Comparison of ENCODE assay signal across 15 cellular contexts in the genomic region with DNA sequence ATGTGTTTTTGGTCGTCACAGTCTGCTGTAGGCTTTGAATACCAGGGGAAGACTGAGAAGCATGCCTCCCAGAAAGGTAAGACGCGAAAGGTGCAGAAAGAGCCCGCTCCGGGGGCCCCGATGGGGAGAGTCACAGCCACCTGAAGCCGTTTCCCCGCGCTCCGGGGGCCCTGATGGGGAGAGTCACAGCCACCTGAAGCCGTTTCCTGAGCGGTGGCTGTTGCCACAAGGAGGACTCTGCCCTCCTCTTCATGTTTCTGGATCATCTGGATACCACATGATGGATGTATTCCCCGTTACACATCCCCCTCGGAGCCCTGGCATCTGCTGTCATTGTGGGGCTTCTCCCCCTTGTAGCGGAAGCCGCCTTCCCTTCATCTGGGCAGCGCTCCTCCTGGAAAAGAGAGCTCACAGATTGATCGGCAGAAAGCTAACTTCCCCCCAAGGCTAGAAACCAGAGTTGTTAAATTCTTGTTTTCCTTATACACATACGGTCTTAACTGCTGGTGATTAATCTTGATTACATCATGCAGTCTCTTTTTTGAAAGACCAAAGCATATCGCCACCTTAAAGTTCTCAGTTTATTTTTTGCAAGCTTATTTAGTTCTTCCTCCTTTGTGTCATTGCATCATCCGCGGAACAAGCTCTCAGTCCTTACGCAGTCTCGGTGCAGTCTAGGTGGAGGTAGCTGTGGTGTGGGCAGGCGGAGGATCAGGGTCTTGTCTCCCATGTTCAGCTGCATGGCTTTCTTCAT. TPM values are rescaled to one million over a fixed set of nuclear protein-coding genes. Genes with fewer than 3 reads are reported as not detected.
A peak's percentile ranks its signal among the peaks of the same experiment; 100 is the strongest.
DNase-seq lines count a peak whose midpoint lies in the region; ATAC-seq and TF ChIP-seq lines count a peak whose summit lies in the region.
"Had no signal": no experiment of that assay in that cellular context is flagged by ENCODE, and none has a peak within 500 bp of the region (broad histone marks: within the 10 kb centered on the region; RNA-seq: fewer than 3 reads in every experiment).

No MANE protein-coding gene starts in this region.

- H3K9me3 Mint-ChIP-seq in GM23338, result no peaks in the 10 kb centered on the region

- H3K4me2 ChIP-seq in GM23338, result no peak overlapping the region

- no peak for TF ChIP-seq CTCF in GM23338 (conservative IDR thresholded peaks at IDR 0.05; ENCODE audit: low read depth in 2 of 2)

- DNase-seq in GM23338 (ENCODE audit: low spot score), result no peak
- DNase-seq in SK-N-MC (ENCODE audit: low read depth, low spot score), result no peak
- DNase-seq in fibroblast of the conjunctiva (ENCODE audit: low read depth), result peak; percentile 63
- DNase-seq in midbrain (lab: John Stamatoyannopoulos, UW), result no peak
- DNase-seq in NK-92 treated with Interleukin-12 subunit alpha and Interleukin-12 subunit beta, amount 100 ng/mL, for 24 hours (lab: John Stamatoyannopoulos, UW), result no peak
- DNase-seq in epidermal melanocyte (ENCODE audit: insufficient read length, low spot score), result no peak
- DNase-seq: activated CD4-positive, alpha-beta T cell treated with anti-CD3 and anti-CD28 coated beads, Interleukin-2, amount 50 U/mL, for 1 hour; DND-41; effector CD8-positive, alpha-beta T cell; glutamatergic neuron; left colon; NCI-H2171 treated with DMSO at 0.1 percent for 48 hours; T-helper 2 cell had no signal

- peaks cover 90% of the 10 kb centered on the region for H3K36me3 Mint-ChIP-seq in GM23338 (ENCODE audit: low read depth)

- H3K4me3 Mint-ChIP-seq in GM23338, result no peak overlapping the region

- H3K4me3 ChIP-seq in ACC112 (ENCODE audit: low read depth, low read length) (no peak overlapping the region), GM23338 (no peak overlapping the region), SK-N-MC (no peak overlapping the region)

- ATAC-seq in GM23338, result no peak
- no peak for ATAC-seq in HG03135 (IDR thresholded peaks at IDR 0.05; ENCODE audit: unreplicated experiment)
- ATAC-seq: left colon had no signal

- peaks cover 6% of the 10 kb centered on the region for H3K27me3 Mint-ChIP-seq in GM23338 (ENCODE audit: insufficient read depth, low read depth, poor library complexity)

- no peak overlapping the region for H3K9ac ChIP-seq in SK-N-MC (ENCODE audit: insufficient read length)

- H3K27me3 ChIP-seq in ACC112 (ENCODE audit: insufficient read depth, low read length) (no peaks in the 10 kb centered on the region), GM23338 (ENCODE audit: insufficient read depth) (no peaks in the 10 kb centered on the region)

- H3K9me2 ChIP-seq in GM23338 (ENCODE audit: insufficient read depth), result no peaks in the 10 kb centered on the region

- H3K27ac ChIP-seq in ACC112 (ENCODE audit: low read depth, low read length) (peak overlapping the region; percentile 13; the same call in 1 of the 2 replicates), GM23338 (ENCODE audit: low read depth) (peak overlapping the region; percentile 50; the same call in 1 of the 2 replicates), SK-N-MC (peak overlapping the region; percentile 82)

- H3K36me3 ChIP-seq in ACC112 (ENCODE audit: insufficient read depth, low read length), result peaks cover 54% of the 10 kb centered on the region; the same call in 1 of the 2 replicates
- peaks cover 69% of the 10 kb centered on the region for H3K36me3 ChIP-seq in GM23338 (ENCODE audit: insufficient read depth)
- peaks cover 84% of the 10 kb centered on the region for H3K36me3 ChIP-seq in SK-N-MC (ENCODE audit: insufficient read depth, low read length)

- peak overlapping the region; percentile 77 for H3K27ac Mint-ChIP-seq in GM23338

- no peaks in the 10 kb centered on the region for H3K4me1 Mint-ChIP-seq in GM23338

- H3K4me1 ChIP-seq in ACC112 (ENCODE audit: control insufficient read depth, insufficient read depth, low read length, unreplicated experiment), result peaks cover 4% of the 10 kb centered on the region
- H3K4me1 ChIP-seq in GM23338 (ENCODE audit: insufficient read depth), result no peaks in the 10 kb centered on the region

- H4K20me1 ChIP-seq in GM23338 (replicated peaks; ENCODE audit: insufficient read depth), result peaks cover 14% of the 10 kb centered on the region

- H3K9me3 ChIP-seq in SK-N-MC (ENCODE audit: low read depth, low read length), result no peaks in the 10 kb centered on the region

- H3K79me2 ChIP-seq in ACC112 (ENCODE audit: control insufficient read depth, insufficient read depth, low read length, unreplicated experiment) (peaks cover 6% of the 10 kb centered on the region), GM23338 (replicated peaks; ENCODE audit: insufficient read depth) (no peaks in the 10 kb centered on the region; the same call in 1 of the 2 replicates)

- peaks cover 2% of the 10 kb centered on the region; the same call in 1 of the 2 replicates for H3F3A ChIP-seq in GM23338 (replicated peaks; ENCODE audit: low read depth)

- H2AFZ ChIP-seq in ACC112 (ENCODE audit: low read length, unreplicated experiment), result no peak overlapping the region
- no peak overlapping the region for H2AFZ ChIP-seq in GM23338

TF ChIP-seq in GM23338, 12 proteins besides CTCF, POLR2A, EP300 and RAD21 (continues in another document):
- TF ChIP-seq STAT1 (IDR thresholded peaks at IDR 0.05; ENCODE audit: unreplicated experiment) (no peak), JUNB (IDR thresholded peaks at IDR 0.05; ENCODE audit: unreplicated experiment) (no peak), NANOG (IDR thresholded peaks at IDR 0.05; ENCODE audit: borderline replicate concordance) (no peak), CREB1 (CRISPR knock-in tag; IDR thresholded peaks at IDR 0.05; ENCODE audit: low read depth) (no peak)
- TF ChIP-seq, protein P1, sequence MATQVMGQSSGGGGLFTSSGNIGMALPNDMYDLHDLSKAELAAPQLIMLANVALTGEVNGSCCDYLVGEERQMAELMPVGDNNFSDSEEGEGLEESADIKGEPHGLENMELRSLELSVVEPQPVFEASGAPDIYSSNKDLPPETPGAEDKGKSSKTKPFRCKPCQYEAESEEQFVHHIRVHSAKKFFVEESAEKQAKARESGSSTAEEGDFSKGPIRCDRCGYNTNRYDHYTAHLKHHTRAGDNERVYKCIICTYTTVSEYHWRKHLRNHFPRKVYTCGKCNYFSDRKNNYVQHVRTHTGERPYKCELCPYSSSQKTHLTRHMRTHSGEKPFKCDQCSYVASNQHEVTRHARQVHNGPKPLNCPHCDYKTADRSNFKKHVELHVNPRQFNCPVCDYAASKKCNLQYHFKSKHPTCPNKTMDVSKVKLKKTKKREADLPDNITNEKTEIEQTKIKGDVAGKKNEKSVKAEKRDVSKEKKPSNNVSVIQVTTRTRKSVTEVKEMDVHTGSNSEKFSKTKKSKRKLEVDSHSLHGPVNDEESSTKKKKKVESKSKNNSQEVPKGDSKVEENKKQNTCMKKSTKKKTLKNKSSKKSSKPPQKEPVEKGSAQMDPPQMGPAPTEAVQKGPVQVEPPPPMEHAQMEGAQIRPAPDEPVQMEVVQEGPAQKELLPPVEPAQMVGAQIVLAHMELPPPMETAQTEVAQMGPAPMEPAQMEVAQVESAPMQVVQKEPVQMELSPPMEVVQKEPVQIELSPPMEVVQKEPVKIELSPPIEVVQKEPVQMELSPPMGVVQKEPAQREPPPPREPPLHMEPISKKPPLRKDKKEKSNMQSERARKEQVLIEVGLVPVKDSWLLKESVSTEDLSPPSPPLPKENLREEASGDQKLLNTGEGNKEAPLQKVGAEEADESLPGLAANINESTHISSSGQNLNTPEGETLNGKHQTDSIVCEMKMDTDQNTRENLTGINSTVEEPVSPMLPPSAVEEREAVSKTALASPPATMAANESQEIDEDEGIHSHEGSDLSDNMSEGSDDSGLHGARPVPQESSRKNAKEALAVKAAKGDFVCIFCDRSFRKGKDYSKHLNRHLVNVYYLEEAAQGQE (IDR thresholded peaks at IDR 0.05; ENCODE audit: unreplicated experiment), result no peak

RNA-seq across cellular contexts. Expression of a gene that starts 17.5 kb away (rescaled TPM):
- 327 and 343 TPM in 2 replicates for total RNA-seq in GM23338 (2014; rRNA removed; shearing (Covaris generic))
- polyA plus RNA-seq in GM23338 (2016; fragmentation: Nextera tagmentation; extraction: Ambion mirVana), result 148 and 163 TPM in 2 replicates

Comparison
In these comparisons a context has a peak if more than half of its experiments do, and no peak if none do; other contexts are left out.
1. H3K27ac ChIP-seq: peak in every context shown above with its lines; median percentile 82 in SK-N-MC; 50 in GM23338; 13 in ACC112.